Comparison of ENCODE assay signal across 9 cellular contexts in genomic region chr17:15699937-15700336, GRCh38. TPM values are rescaled to one million over a fixed set of nuclear protein-coding genes. Genes with fewer than 3 reads are reported as not detected.
DNase-seq lines count a peak whose midpoint lies in the region; ATAC-seq, FAIRE-seq and TF ChIP-seq lines count a peak whose summit lies in the region.
"Not testable (repeated sequence)": the region's sequence is repeated elsewhere in the genome, so short reads cannot be mapped to it uniquely, and the experiment has no call there.
"Had no signal": no experiment of that assay in that cellular context is flagged by ENCODE, and none has a peak within 500 bp of the region (broad histone marks: within the 10 kb centered on the region; RNA-seq: fewer than 3 reads in every experiment).

No MANE protein-coding gene starts in this region.

- not testable (repeated sequence) for H4K8ac ChIP-seq in neuronal stem cell (ENCODE audit: low read depth, low read length)

- H2AK5ac ChIP-seq in neuronal stem cell (ENCODE audit: low read depth, low read length) = not testable (repeated sequence)

- H3K4me3 ChIP-seq in Caco-2 (ENCODE audit: low read depth, low read length) (peak overlapping the region; percentile 37), epithelial cell of esophagus (ENCODE audit: low read length) (peak overlapping the region; percentile 52), keratinocyte (ENCODE audit: control insufficient read depth in 2 of 3, extremely low read depth in 1 of 3, insufficient read depth in 2 of 3, low read depth in 1 of 3, low read length in 3 of 3) (peak overlapping the region; percentile 51 to 64 (median 59)), neuronal stem cell (ENCODE audit: low read length in 2 of 2) (peak overlapping the region; percentile 56 to 85), thoracic aorta (peak overlapping the region; percentile 78)

- H3K9me3 ChIP-seq in Caco-2; keratinocyte (ENCODE audit: control insufficient read depth, low read depth, low read length); thoracic aorta: not testable (repeated sequence)
- H3K9me3 ChIP-seq in neuronal stem cell (replicated peaks in 1 of 2; ENCODE audit: control insufficient read depth in 2 of 2, insufficient read depth in 1 of 2, low read depth in 1 of 2, low read length in 2 of 2) = peaks cover 2 to 26% of the 10 kb centered on the region in 2 donors

- H3K36me3 ChIP-seq in Caco-2 (ENCODE audit: control insufficient read depth, insufficient read depth, low read length); keratinocyte (ENCODE audit: control insufficient read depth in 2 of 2, extremely low read depth in 1 of 2, insufficient read depth in 2 of 2, low read length in 2 of 2); thoracic aorta: not testable (repeated sequence)
- H3K36me3 ChIP-seq in neuronal stem cell (replicated peaks in 1 of 2; ENCODE audit: control insufficient read depth in 2 of 2, insufficient read depth in 2 of 2, low read length in 2 of 2) = peaks cover 7 to 31% of the 10 kb centered on the region in 2 donors

- H3K9me3 Mint-ChIP-seq in Caco-2 (ENCODE audit: unreplicated experiment); activated naive CD8-positive, alpha-beta T cell treated with anti-CD3 and anti-CD28 coated beads for 36 hours: not testable (repeated sequence)

- H3K36me3 Mint-ChIP-seq in Caco-2 (ENCODE audit: insufficient read depth, unreplicated experiment) = not testable (repeated sequence)
- peaks cover 25% of the 10 kb centered on the region for H3K36me3 Mint-ChIP-seq in activated naive CD8-positive, alpha-beta T cell treated with anti-CD3 and anti-CD28 coated beads for 36 hours

- peak overlapping the region; percentile 37 for H2AFZ ChIP-seq in keratinocyte (ENCODE audit: control insufficient read depth, low read length)
- peak overlapping the region; percentile 83 for H2AFZ ChIP-seq in neuronal stem cell (ENCODE audit: low read length)

- not testable (repeated sequence) for H4K91ac ChIP-seq in neuronal stem cell (ENCODE audit: low read depth, low read length, poor library complexity)

- CTCF ChIA-PET in Caco-2 (lab: Charles Lee); RWPE1 (lab: Yijun Ruan, JAX): not testable (repeated sequence)

- TSS peak; percentile 79 for BruUV-seq in Caco-2 (replicated peaks; lab: Mats Ljungman, UMichigan)

- H3K9me1 ChIP-seq in keratinocyte (ENCODE audit: control insufficient read depth, extremely low read depth, insufficient read depth, low read length) = not testable (repeated sequence)

- H3K18ac ChIP-seq in neuronal stem cell (ENCODE audit: low read length) = peak overlapping the region; percentile 64

- not testable (repeated sequence) for H3K14ac ChIP-seq in neuronal stem cell (ENCODE audit: low read length)

- H2BK12ac ChIP-seq in neuronal stem cell (ENCODE audit: low read length) = not testable (repeated sequence)

- H3K27me3 ChIP-seq in Caco-2 (replicated peaks; ENCODE audit: control insufficient read depth, insufficient read depth, low read length); keratinocyte (ENCODE audit: control insufficient read depth, extremely low read depth, insufficient read depth, low read length); neuronal stem cell (ENCODE audit: control insufficient read depth in 3 of 3, insufficient read depth in 3 of 3, low read depth in 1 of 3, low read length in 3 of 3); thoracic aorta (replicated peaks; ENCODE audit: insufficient read depth): not testable (repeated sequence)

- not testable (repeated sequence) for H3K4me2 ChIP-seq in keratinocyte (ENCODE audit: control insufficient read depth, extremely low read depth, insufficient read depth, low read depth, low read length)
- H3K4me2 ChIP-seq in neuronal stem cell (ENCODE audit: insufficient read depth, low read length, poor library complexity, severe bottlenecking) = peak overlapping the region; percentile 33

- H3K79me1 ChIP-seq in neuronal stem cell (ENCODE audit: low read depth, low read length) = not testable (repeated sequence)

- POLR2A ChIA-PET in Caco-2 (lab: Charles Lee); RWPE1 (lab: Yijun Ruan, JAX; ENCODE audit: low non-redundant PET): not testable (repeated sequence)

- H3K27ac Mint-ChIP-seq in Caco-2 (ENCODE audit: unreplicated experiment) = peak overlapping the region; percentile 88
- H3K27ac Mint-ChIP-seq in activated naive CD8-positive, alpha-beta T cell treated with anti-CD3 and anti-CD28 coated beads for 36 hours = peak overlapping the region; percentile 84

- WGBS in neuronal stem cell (ENCODE audit: extremely low coverage in 2 of 2, insufficient read length in 2 of 2, insufficient replicate concordance in 1 of 2), 2 donors = no CpG with 5 or more reads among the region's 21 CpGs

- H3K4ac ChIP-seq in neuronal stem cell (ENCODE audit: low read length) = not testable (repeated sequence)

- H3K4me1 Mint-ChIP-seq in Caco-2 (ENCODE audit: low read depth, unreplicated experiment); activated naive CD8-positive, alpha-beta T cell treated with anti-CD3 and anti-CD28 coated beads for 36 hours: not testable (repeated sequence)

- not testable (repeated sequence) for FAIRE-seq in keratinocyte (lab: Jason Lieb, UNC)

- intact Hi-C loops in Caco-2 (cut with micrococcal nuclease; ENCODE audit: unreplicated experiment) = loop anchor here (5.0 kb wide), 1 partner anchor 43 kb away; no protein-coding TSS in a partner anchor

- H3K27me3 Mint-ChIP-seq in Caco-2 (ENCODE audit: insufficient read depth, unreplicated experiment); activated naive CD8-positive, alpha-beta T cell treated with anti-CD3 and anti-CD28 coated beads for 36 hours: not testable (repeated sequence)

- not testable (repeated sequence) for H4K20me1 ChIP-seq in keratinocyte (ENCODE audit: control insufficient read depth, extremely low read depth, insufficient read depth, low read length)

- peak overlapping the region; percentile 86 for H3K4me3 Mint-ChIP-seq in Caco-2 (ENCODE audit: unreplicated experiment)
- peak overlapping the region; percentile 84 for H3K4me3 Mint-ChIP-seq in activated naive CD8-positive, alpha-beta T cell treated with anti-CD3 and anti-CD28 coated beads for 36 hours

- H3K23ac ChIP-seq in neuronal stem cell (ENCODE audit: low read depth, low read length, poor library complexity) = peak overlapping the region; percentile 34

- H3K9ac ChIP-seq in keratinocyte (ENCODE audit: control insufficient read depth, extremely low read depth, insufficient read depth, low read length) = peak overlapping the region; percentile 76
- H3K9ac ChIP-seq in neuronal stem cell (ENCODE audit: low read depth, low read length, poor library complexity) = not testable (repeated sequence)

- not testable (repeated sequence) for H2BK15ac ChIP-seq in neuronal stem cell (ENCODE audit: low read length)

- H3K79me2 ChIP-seq in keratinocyte (ENCODE audit: control insufficient read depth, insufficient read depth, low read length) = not testable (repeated sequence)

- not testable (repeated sequence) for DNase-seq in Caco-2; RWPE1 (ENCODE audit: low spot score); activated naive CD8-positive, alpha-beta T cell treated with anti-CD3 and anti-CD28 coated beads for 36 hours; epithelial cell of esophagus (ENCODE audit: low read depth); keratinocyte (ENCODE audit: low read depth, low spot score); neuronal stem cell (ENCODE audit: low spot score); thoracic aorta (ENCODE audit: low spot score)

- H3K27ac ChIP-seq in RWPE1 (peak overlapping the region; percentile 44), keratinocyte (ENCODE audit: control insufficient read depth, insufficient read depth, low read length) (peak overlapping the region; percentile 26), thoracic aorta (peak overlapping the region in 1 of 2 donors; percentile 34)
- H3K27ac ChIP-seq in neuronal stem cell (replicated peaks; ENCODE audit: low read length) = not testable (repeated sequence)

- H3K4me1 ChIP-seq in Caco-2; keratinocyte (ENCODE audit: control insufficient read depth, extremely low read depth, insufficient read depth, low read length); neuronal stem cell (ENCODE audit: control insufficient read depth in 2 of 2, insufficient read depth in 1 of 2, low read depth in 1 of 2, low read length in 2 of 2); thoracic aorta (ENCODE audit: control insufficient read depth in 1 of 2, low read depth in 2 of 2): not testable (repeated sequence)

- not testable (repeated sequence) for H2BK120ac ChIP-seq in neuronal stem cell (ENCODE audit: low read depth, low read length)

- peak; percentile 2 for ATAC-seq in HG02840 (IDR thresholded peaks at IDR 0.05; ENCODE audit: low FRiP score, unreplicated experiment)
- not testable (repeated sequence) for ATAC-seq in thoracic aorta (ENCODE audit: insufficient number of reproducible peaks, low FRiP score, low read depth)

- H2BK5ac ChIP-seq in neuronal stem cell (ENCODE audit: low read length) = not testable (repeated sequence)

- TF ChIP-seq CTCF in Caco-2 (IDR thresholded peaks at IDR 0.05; ENCODE audit: insufficient read depth in 1 of 2, low read depth in 1 of 2, low read length in 1 of 2, severe bottlenecking in 1 of 2, unreplicated experiment in 1 of 2); RWPE1 (conservative IDR thresholded peaks at IDR 0.05; ENCODE audit: low read depth); epithelial cell of esophagus (IDR thresholded peaks at IDR 0.05; ENCODE audit: insufficient read depth, low read depth, low read length, missing control alignments); keratinocyte (optimal IDR thresholded peaks at IDR 0.05 in 1 of 3, IDR thresholded peaks at IDR 0.05 in 1 of 3, conservative IDR thresholded peaks at IDR 0.05 in 1 of 3; ENCODE audit: extremely low read depth in 1 of 3, insufficient read depth in 2 of 3, low read length in 3 of 3); thoracic aorta (IDR thresholded peaks at IDR 0.05): not testable (repeated sequence)

- dilution Hi-C loops in keratinocyte (cut with MboI; ENCODE audit: extremely low pct_ligation_motif_present, low sequenced_read_pairs) = not testable (repeated sequence)

RNA-seq across cellular contexts. Expression of gene ZNF286A, which starts 0.4 kb away (rescaled TPM):
- 19.4 and 27.0 TPM in 2 replicates for total RNA-seq in Caco-2 (2022)
- total RNA-seq in activated naive CD8-positive, alpha-beta T cell treated with anti-CD3 and anti-CD28 coated beads for 36 hours = 10 to 100 TPM; 37.1 to 40.4 TPM
- polyA plus RNA-seq in keratinocyte = 12.3 to 32.3 TPM (median 19.5 TPM) in 3 replicates
- 4.8 TPM for polyA plus RNA-seq in keratinocyte (2011; ENCODE audit: low read depth)
- 16.5 and 17.1 TPM in 2 replicates for polyA plus RNA-seq in keratinocyte (2011; cell fraction: cytosol; rRNA removed)
- 26.7 and 37.8 TPM in 2 replicates for polyA plus RNA-seq in keratinocyte (2011; cell fraction: nucleus; rRNA removed)
- 6.4 and 20.6 TPM in 2 replicates for polyA plus RNA-seq in keratinocyte (2012; ENCODE audit: low replicate concordance)
- polyA minus RNA-seq in keratinocyte = 7.7 to 24.5 TPM (median 16.0 TPM) in 3 replicates
- 12.9 TPM for polyA minus RNA-seq in keratinocyte (2011; cell fraction: cytosol; rRNA and poly(A)+ RNA removed)
- 6.9 and 15.4 TPM in 2 replicates for polyA minus RNA-seq in keratinocyte (2011; cell fraction: nucleus; rRNA and poly(A)+ RNA removed)
- 56.8 TPM for polyA plus RNA-seq in neuronal stem cell (2013, experiment 1 of 2)
- polyA plus RNA-seq in neuronal stem cell (2013, experiment 2 of 2) = 60.3 TPM
- 10 to 100 TPM in 1 of 2 donors, 1 to 10 TPM in 1; 7.6 to 22.4 TPM for total RNA-seq in thoracic aorta

RNA-seq across cellular contexts. Expression of gene TRIM16, which starts 15.8 kb away (rescaled TPM):
- 12.4 and 16.2 TPM in 2 replicates for total RNA-seq in Caco-2 (2022)
- 10 to 100 TPM; 10.1 to 10.9 TPM for total RNA-seq in activated naive CD8-positive, alpha-beta T cell treated with anti-CD3 and anti-CD28 coated beads for 36 hours
- 62.3 to 81.3 TPM (median 78.1 TPM) in 3 replicates for polyA plus RNA-seq in keratinocyte
- polyA plus RNA-seq in keratinocyte (2011; ENCODE audit: low read depth) = 96.9 TPM
- polyA plus RNA-seq in keratinocyte (2011; cell fraction: cytosol; rRNA removed) = 63.6 and 81.2 TPM in 2 replicates
- 91.5 and 96.1 TPM in 2 replicates for polyA plus RNA-seq in keratinocyte (2011; cell fraction: nucleus; rRNA removed)
- 65.7 and 83.3 TPM in 2 replicates for polyA plus RNA-seq in keratinocyte (2012; ENCODE audit: low replicate concordance)
- polyA minus RNA-seq in keratinocyte = 61.7 to 104 TPM (median 86.0 TPM) in 3 replicates
- polyA minus RNA-seq in keratinocyte (2011; cell fraction: cytosol; rRNA and poly(A)+ RNA removed) = 66.6 TPM
- 58.0 and 84.1 TPM in 2 replicates for polyA minus RNA-seq in keratinocyte (2011; cell fraction: nucleus; rRNA and poly(A)+ RNA removed)
- polyA plus RNA-seq in neuronal stem cell (2013, experiment 1 of 2) = 27.0 TPM
- 25.9 TPM for polyA plus RNA-seq in neuronal stem cell (2013, experiment 2 of 2)
- 10 to 100 TPM; 15.0 to 26.3 TPM for total RNA-seq in thoracic aorta

RNA-seq across cellular contexts. Expression of gene TBC1D26, which starts 32.1 kb away (rescaled TPM):
- total RNA-seq in Caco-2 (2022) (not detected in 2 replicates), thoracic aorta (not detected)
- under 1 TPM; 0.16 to 0.45 TPM for total RNA-seq in activated naive CD8-positive, alpha-beta T cell treated with anti-CD3 and anti-CD28 coated beads for 36 hours
- polyA plus RNA-seq in keratinocyte = 0.08 TPM in 1 of 3 replicates, not detected in the others
- polyA plus RNA-seq in keratinocyte (2011; ENCODE audit: low read depth) = 0.11 TPM
- 0.04 TPM in 1 of 2 replicates, not detected in the other for polyA plus RNA-seq in keratinocyte (2011; cell fraction: cytosol; rRNA removed)
- 0.24 and 0.40 TPM in 2 replicates for polyA plus RNA-seq in keratinocyte (2011; cell fraction: nucleus; rRNA removed)
- 0.18 TPM in 1 of 2 replicates, not detected in the other for polyA plus RNA-seq in keratinocyte (2012; ENCODE audit: low replicate concordance)
- polyA minus RNA-seq in keratinocyte = 0.96 TPM in 1 of 3 replicates, not detected in the others
- not detected for polyA minus RNA-seq in keratinocyte (2011; cell fraction: cytosol; rRNA and poly(A)+ RNA removed)
- not detected in 2 replicates for polyA minus RNA-seq in keratinocyte (2011; cell fraction: nucleus; rRNA and poly(A)+ RNA removed)
- 5.1 TPM for polyA plus RNA-seq in neuronal stem cell (2013, experiment 1 of 2)
- 5.9 TPM for polyA plus RNA-seq in neuronal stem cell (2013, experiment 2 of 2)
- total RNA-seq: LHCN-M2 had no signal
